ENCODE assay signal across 14 cellular contexts in genomic region chr3:151011427-151011826, GRCh38. TPM values are rescaled to one million over a fixed set of nuclear protein-coding genes. Genes with fewer than 3 reads are reported as not detected.
DNase-seq lines count a peak whose midpoint lies in the region; TF ChIP-seq lines count a peak whose summit lies in the region.
"Had no signal": no experiment of that assay in that cellular context is flagged by ENCODE, and none has a peak within 500 bp of the region (broad histone marks: within the 10 kb centered on the region; RNA-seq: fewer than 3 reads in every experiment).

No MANE protein-coding gene starts in this region.

- peaks cover 11% of the 10 kb centered on the region for H3K27me3 Mint-ChIP-seq in activated naive CD4-positive, alpha-beta T cell treated with anti-CD3 and anti-CD28 coated beads, Interleukin-2, amount 10 ng/mL, durations not matched to agents 7 days and 5 days

- H3K9me3 Mint-ChIP-seq in activated naive CD4-positive, alpha-beta T cell treated with anti-CD3 and anti-CD28 coated beads, Interleukin-2, amount 10 ng/mL, durations not matched to agents 7 days and 5 days: no peaks in the 10 kb centered on the region
- H3K9me3 Mint-ChIP-seq: stimulated activated effector memory CD8-positive, alpha-beta T cell treated with anti-CD3 and anti-CD28 coated beads, Interleukin-12 subunit alpha, Interleukin-12 subunit beta, amount 100 ng/mL, for 72 hours had no signal

- TF ChIP-seq CTCF in epithelial cell of proximal tubule (conservative IDR thresholded peaks at IDR 0.05; ENCODE audit: low read depth, low read length) (no peak), retinal pigment epithelial cell (conservative IDR thresholded peaks at IDR 0.05; ENCODE audit: low read depth, low read length) (no peak), right atrium auricular region (IDR thresholded peaks at IDR 0.05) (no peak)

- H3K36me3 Mint-ChIP-seq in activated naive CD4-positive, alpha-beta T cell treated with anti-CD3 and anti-CD28 coated beads, Interleukin-2, amount 10 ng/mL, durations not matched to agents 7 days and 5 days: no peaks in the 10 kb centered on the region
- H3K36me3 Mint-ChIP-seq: stimulated activated effector memory CD8-positive, alpha-beta T cell treated with anti-CD3 and anti-CD28 coated beads, Interleukin-12 subunit alpha, Interleukin-12 subunit beta, amount 100 ng/mL, for 72 hours had no signal

- no peak overlapping the region for H3K27ac ChIP-seq in right atrium auricular region

- DNase-seq in DMS79 treated with DMSO at 0.1 percent for 48 hours (lab: John Stamatoyannopoulos, UW) (peak; percentile 24), DMS79 (lab: John Stamatoyannopoulos, UW) (no peak), NCI-H524 treated with DMSO at 0.1 percent for 48 hours (lab: John Stamatoyannopoulos, UW) (peak; percentile 43), epithelial cell of proximal tubule (ENCODE audit: low read depth) (peak; percentile 59), retinal pigment epithelial cell (ENCODE audit: low read depth) (peak; percentile 96), right atrium auricular region (ENCODE audit: low spot score) (no peak), globus pallidus (ENCODE audit: low spot score) (no peak)
- no peak for DNase-seq in activated naive CD4-positive, alpha-beta T cell treated with anti-CD3 and anti-CD28 coated beads, Interleukin-2, amount 10 ng/mL, durations not matched to agents 7 days and 5 days
- DNase-seq: amygdala; kidney; stimulated activated CD4-positive, alpha-beta T cell treated with anti-CD3 and anti-CD28 coated beads, Interleukin-15, amount 100 ng/mL, for 24 hours had no signal

- H3K4me3 Mint-ChIP-seq in activated naive CD4-positive, alpha-beta T cell treated with anti-CD3 and anti-CD28 coated beads, Interleukin-2, amount 10 ng/mL, durations not matched to agents 7 days and 5 days: no peak overlapping the region
- H3K4me3 Mint-ChIP-seq: stimulated activated effector memory CD8-positive, alpha-beta T cell treated with anti-CD3 and anti-CD28 coated beads, Interleukin-12 subunit alpha, Interleukin-12 subunit beta, amount 100 ng/mL, for 72 hours had no signal

- no peaks in the 10 kb centered on the region for H3K4me1 ChIP-seq in right atrium auricular region

- H3K27ac Mint-ChIP-seq in activated naive CD4-positive, alpha-beta T cell treated with anti-CD3 and anti-CD28 coated beads, Interleukin-2, amount 10 ng/mL, durations not matched to agents 7 days and 5 days: no peak overlapping the region
- H3K27ac Mint-ChIP-seq: stimulated activated effector memory CD8-positive, alpha-beta T cell treated with anti-CD3 and anti-CD28 coated beads, Interleukin-12 subunit alpha, Interleukin-12 subunit beta, amount 100 ng/mL, for 72 hours had no signal

- no peak overlapping the region for H3K4me3 ChIP-seq in epithelial cell of proximal tubule (ENCODE audit: low read depth, low read length)
- no peak overlapping the region for H3K4me3 ChIP-seq in retinal pigment epithelial cell (ENCODE audit: low read length)
- no peak overlapping the region for H3K4me3 ChIP-seq in right atrium auricular region

- no peaks in the 10 kb centered on the region for H3K9me3 ChIP-seq in right atrium auricular region

- H3K4me1 Mint-ChIP-seq in activated naive CD4-positive, alpha-beta T cell treated with anti-CD3 and anti-CD28 coated beads, Interleukin-2, amount 10 ng/mL, durations not matched to agents 7 days and 5 days: no peaks in the 10 kb centered on the region
- H3K4me1 Mint-ChIP-seq: stimulated activated effector memory CD8-positive, alpha-beta T cell treated with anti-CD3 and anti-CD28 coated beads, Interleukin-12 subunit alpha, Interleukin-12 subunit beta, amount 100 ng/mL, for 72 hours had no signal

- CTCF ChIA-PET in activated naive CD4-positive, alpha-beta T cell treated with anti-CD3 and anti-CD28 coated beads, Interleukin-2, amount 10 ng/mL, durations not matched to agents 7 days and 5 days (lab: Charles Lee): interaction anchor here (0.9 kb wide), 1 partner anchor 8 kb away, joined by 7 read pairs; no protein-coding TSS in a partner anchor

- H3K27me3 ChIP-seq in right atrium auricular region: no peaks in the 10 kb centered on the region

- H3K36me3 ChIP-seq in right atrium auricular region: no peaks in the 10 kb centered on the region

RNA-seq across cellular contexts. Expression of gene CLRN1, which starts 38.9 kb away (rescaled TPM):
- total RNA-seq in epithelial cell of proximal tubule: not detected in 2 replicates
- not detected for total RNA-seq in right atrium auricular region
- total RNA-seq: G401, kidney, OCI-LY7 had no signal

Comparison
In these comparisons a context has a peak if more than half of its experiments do, and no peak if none do; other contexts are left out.
1. DNase-seq: peak in DMS79 treated with DMSO at 0.1 percent for 48 hours (single experiment), NCI-H524 treated with DMSO at 0.1 percent for 48 hours (single experiment), epithelial cell of proximal tubule (single experiment) and retinal pigment epithelial cell (single experiment); none in DMS79 (single experiment), right atrium auricular region (single experiment), globus pallidus (single experiment) and activated naive CD4-positive, alpha-beta T cell treated with anti-CD3 and anti-CD28 coated beads, Interleukin-2, amount 10 ng/mL, durations not matched to agents 7 days and 5 days (single experiment).